ENCODE assay signal across 16 cellular contexts in genomic region chr12:111467862-111468245, GRCh38.
DNase-seq lines count a peak whose midpoint lies in the region; ATAC-seq, FAIRE-seq and TF ChIP-seq lines count a peak whose summit lies in the region.
"Had no signal": no experiment of that assay in that cellular context is flagged by ENCODE, and none has a peak within 500 bp of the region (broad histone marks: within the 10 kb centered on the region; RNA-seq: fewer than 3 reads in every experiment).

No MANE protein-coding gene starts in this region.

- DNase-seq in H54 (ENCODE audit: insufficient read length, low spot score) (no peak), brain microvascular endothelial cell (no peak), hepatocyte (ENCODE audit: low spot score) (no peak), tibial artery (no peak), pancreas (no peak)
- no peak for DNase-seq in activated CD8-positive, alpha-beta memory T cell treated with anti-CD3 and anti-CD28 coated beads, Interleukin-2, amount 50 U/mL, for 4 hours
- DNase-seq: activated CD4-positive, alpha-beta T cell treated with anti-CD3 and anti-CD28 coated beads, Interleukin-2, amount 50 U/mL, for 48 hours; anterior cingulate cortex; colonic mucosa; DMS79; MM.1S; naive thymus-derived CD8-positive, alpha-beta T cell; NCI-H2081 treated with DMSO at 0.1 percent for 48 hours; NCI-H526 treated with DMSO at 0.1 percent for 48 hours had no signal

- no peak for ATAC-seq in GM21381 (IDR thresholded peaks at IDR 0.05; ENCODE audit: unreplicated experiment)
- no peak for ATAC-seq in pancreas
- ATAC-seq: esophagus mucosa; naive thymus-derived CD8-positive, alpha-beta T cell had no signal

- H3K4me3 ChIP-seq in brain microvascular endothelial cell (ENCODE audit: low read depth, low read length) (no peak overlapping the region), hepatocyte (no peak overlapping the region), tibial artery (no peak overlapping the region), pancreas (no peak overlapping the region)
- H3K4me3 ChIP-seq: colonic mucosa had no signal

- no peak overlapping the region for H3K4me2 ChIP-seq in hepatocyte

- H3K9me3 ChIP-seq in hepatocyte (ENCODE audit: low read depth) (no peaks in the 10 kb centered on the region), tibial artery (no peaks in the 10 kb centered on the region), pancreas (no peaks in the 10 kb centered on the region)
- H3K9me3 ChIP-seq: colonic mucosa had no signal

- TF ChIP-seq POLR2A in H54 (IDR thresholded peaks at IDR 0.05; ENCODE audit: low read depth, low read length) = no peak

- H3K27me3 ChIP-seq in brain microvascular endothelial cell (replicated peaks) (no peaks in the 10 kb centered on the region), hepatocyte (no peaks in the 10 kb centered on the region), tibial artery (no peaks in the 10 kb centered on the region), pancreas (no peaks in the 10 kb centered on the region)
- H3K27me3 ChIP-seq: colonic mucosa had no signal

- H2AFZ ChIP-seq in hepatocyte = no peak overlapping the region

- H3K9me2 ChIP-seq in hepatocyte (replicated peaks; ENCODE audit: insufficient read depth) = no peaks in the 10 kb centered on the region

- H4K20me1 ChIP-seq in hepatocyte (ENCODE audit: insufficient read depth, poor library complexity, severe bottlenecking) = no peaks in the 10 kb centered on the region

- no peak for TF ChIP-seq CTCF in brain microvascular endothelial cell (IDR thresholded peaks at IDR 0.05; ENCODE audit: low read depth, low read length, missing control alignments)
- no peak for TF ChIP-seq CTCF in hepatocyte (IDR thresholded peaks at IDR 0.05; ENCODE audit: poor library complexity)
- TF ChIP-seq CTCF in tibial artery (IDR thresholded peaks at IDR 0.05) = no peak
- TF ChIP-seq CTCF in pancreas (IDR thresholded peaks at IDR 0.05) = no peak

- intact Hi-C loops in tibial artery (cut with DNase I; ENCODE audit: low total_unique reads) = no loop called here
- intact Hi-C loops in pancreas (cut with DNase I) = no loop called here

- H3K36me3 ChIP-seq in brain microvascular endothelial cell (replicated peaks) (peaks cover 40% of the 10 kb centered on the region), hepatocyte (replicated peaks; ENCODE audit: insufficient read depth, low read depth) (no peaks in the 10 kb centered on the region), tibial artery (peaks cover 3 to 38% (median 30%) of the 10 kb centered on the region in 3 donors), pancreas (peaks cover 0 to 7% (median 4%) of the 10 kb centered on the region in 3 donors)
- H3K36me3 ChIP-seq: colonic mucosa had no signal

- FAIRE-seq in H54 (lab: Jason Lieb, UNC) = peak; percentile 87
- FAIRE-seq in pancreas (lab: Jason Lieb, UNC) = no peak

- in situ Hi-C loops in brain microvascular endothelial cell (cut with HindIII; ENCODE audit: low pct_ligation_motif_present, low sequenced_read_pairs) = no loop called here

- H3K27ac ChIP-seq in brain microvascular endothelial cell = peak overlapping the region; percentile 36
- H3K27ac ChIP-seq in hepatocyte = peak overlapping the region; percentile 77
- H3K27ac ChIP-seq in tibial artery = peak overlapping the region; percentile 11 to 27
- H3K27ac ChIP-seq in pancreas = no peak overlapping the region
- H3K27ac ChIP-seq: colonic mucosa had no signal

- no peaks in the 10 kb centered on the region for H3K4me1 ChIP-seq in hepatocyte (ENCODE audit: insufficient read depth)
- peaks cover 0 to 42% (median 4%) of the 10 kb centered on the region in 4 donors for H3K4me1 ChIP-seq in tibial artery
- peaks cover 4 to 10% (median 7%) of the 10 kb centered on the region in 3 donors for H3K4me1 ChIP-seq in pancreas
- H3K4me1 ChIP-seq: colonic mucosa had no signal

- H3K79me2 ChIP-seq in hepatocyte = no peaks in the 10 kb centered on the region

- 74% methylated on average over 4 of the region's 4 CpGs for WGBS in hepatocyte (ENCODE audit: low lambda C conversion rate, missing lambda C conversion rate)
- WGBS in pancreas, 2 donors = 64 to 78% methylated on average over 4 of the region's 4 CpGs

Comparison
In these comparisons a context has a peak if more than half of its experiments do, and no peak if none do; other contexts are left out.
1. H3K27ac ChIP-seq: peak in brain microvascular endothelial cell (single experiment), hepatocyte (single experiment) and tibial artery (2 of 2); none in pancreas (0 of 4).